ENCODE assay signal across 32 cellular contexts in genomic region chr1:36981771-36982622, GRCh38. TPM values are rescaled to one million over a fixed set of nuclear protein-coding genes. Genes with fewer than 3 reads are reported as not detected.
A peak's percentile ranks its signal among the peaks of the same experiment; 100 is the strongest.
DNase-seq lines count a peak whose midpoint lies in the region; ATAC-seq and TF ChIP-seq lines count a peak whose summit lies in the region.
"Had no signal": no experiment of that assay in that cellular context is flagged by ENCODE, and none has a peak within 500 bp of the region (broad histone marks: within the 10 kb centered on the region; RNA-seq: fewer than 3 reads in every experiment).

No MANE protein-coding gene starts in this region.

- no peak overlapping the region for H4K8ac ChIP-seq in neuronal stem cell (ENCODE audit: low read depth, low read length)

- no peak for TF ChIP-seq POLR2A in HCT116 (IDR thresholded peaks at IDR 0.05; ENCODE audit: borderline replicate concordance, extremely low read depth, insufficient read depth, insufficient read length)

- peak; percentile 20; the same call in 1 of the 2 replicates for ATAC-seq in HCT116
- ATAC-seq in effector memory CD8-positive, alpha-beta T cell (replicated peaks): no peak
- ATAC-seq: CD8-positive, alpha-beta T cell; natural killer cell had no signal

- BruUV-seq in HCT116 (replicated peaks; lab: Mats Ljungman, UMichigan): no TSS peak

- H3K36me3 ChIP-seq in HCT116 (ENCODE audit: control insufficient read depth in 1 of 2, insufficient read depth in 2 of 2, low read length in 2 of 2) (no peaks in the 10 kb centered on the region), neuronal stem cell (replicated peaks in 1 of 2; ENCODE audit: control insufficient read depth in 2 of 2, insufficient read depth in 2 of 2, low read length in 2 of 2) (no peaks in the 10 kb centered on the region)
- H3K36me3 ChIP-seq: right atrium auricular region had no signal

- H3K36me3 Mint-ChIP-seq in effector memory CD8-positive, alpha-beta T cell (ENCODE audit: insufficient read depth): no peaks in the 10 kb centered on the region
- H3K36me3 Mint-ChIP-seq: activated naive CD8-positive, alpha-beta T cell; CD8-positive, alpha-beta T cell; natural killer cell had no signal

- no peak overlapping the region for H3K4me3 Mint-ChIP-seq in effector memory CD8-positive, alpha-beta T cell
- H3K4me3 Mint-ChIP-seq: activated CD4-positive, alpha-beta memory T cell treated with anti-CD3 and anti-CD28 coated beads, Interleukin-2, amount 10 ng/mL, durations not matched to agents 7 days and 5 days; activated naive CD8-positive, alpha-beta T cell; CD8-positive, alpha-beta T cell; H9; natural killer cell had no signal

- H2BK15ac ChIP-seq in neuronal stem cell (ENCODE audit: low read length): peak overlapping the region; percentile 39

- H3K4me2 ChIP-seq in HCT116 (ENCODE audit: low read length) (no peak overlapping the region), neuronal stem cell (ENCODE audit: insufficient read depth, low read length, poor library complexity, severe bottlenecking) (no peak overlapping the region)
- H3K4me2 ChIP-seq: PC-9 had no signal

- H3K4me3 ChIP-seq in HCT116 (replicated peaks in 1 of 2; ENCODE audit: low read depth in 1 of 2, low read length in 2 of 2): no peak overlapping the region
- no peak overlapping the region for H3K4me3 ChIP-seq in neuronal stem cell (ENCODE audit: low read length in 2 of 2)
- H3K4me3 ChIP-seq: PC-9, right atrium auricular region had no signal

- H3K79me2 ChIP-seq in HCT116 (ENCODE audit: insufficient read depth, low read length): no peaks in the 10 kb centered on the region

- RAD21 ChIA-PET in HCT116 (lab: Charles Lee; ENCODE audit: low non-redundant PET in 1 of 2, low total read pairs in 2 of 2, uncharacterized antibody in 2 of 2, unreplicated experiment in 2 of 2): no interaction called here

- intact Hi-C loops in HCT116 (cut with micrococcal nuclease): no loop called here

- peaks cover 57 to 96% of the 10 kb centered on the region in 2 donors for H3K27me3 Mint-ChIP-seq in effector memory CD8-positive, alpha-beta T cell
- H3K27me3 Mint-ChIP-seq: activated CD4-positive, alpha-beta memory T cell treated with anti-CD3 and anti-CD28 coated beads, Interleukin-2, amount 10 ng/mL, durations not matched to agents 7 days and 5 days had no signal

- H2BK5ac ChIP-seq in neuronal stem cell (ENCODE audit: low read length): peak overlapping the region; percentile 76

- no peak for TF ChIP-seq RAD21 in HCT116 (IDR thresholded peaks at IDR 0.05; ENCODE audit: low read depth)

- H3K4me1 ChIP-seq in HCT116 (ENCODE audit: control insufficient read depth in 1 of 2, insufficient read depth in 2 of 2, low read length in 2 of 2) (no peaks in the 10 kb centered on the region), neuronal stem cell (ENCODE audit: control insufficient read depth in 2 of 2, insufficient read depth in 1 of 2, low read depth in 1 of 2, low read length in 2 of 2) (peaks cover 0 to 17% of the 10 kb centered on the region in 2 donors)
- H3K4me1 ChIP-seq: right atrium auricular region had no signal

- no peaks in the 10 kb centered on the region; a peak in 1 of 4 replicates for H3K9me3 ChIP-seq in HCT116 (ENCODE audit: control insufficient read depth in 1 of 2, insufficient read depth in 1 of 2, low read depth in 1 of 2, low read length in 2 of 2)
- peaks cover 0 to 2% of the 10 kb centered on the region in 2 donors for H3K9me3 ChIP-seq in neuronal stem cell (replicated peaks in 1 of 2; ENCODE audit: control insufficient read depth in 2 of 2, insufficient read depth in 1 of 2, low read depth in 1 of 2, low read length in 2 of 2)

- H3K4me1 Mint-ChIP-seq in effector memory CD8-positive, alpha-beta T cell (ENCODE audit: low read depth in 2 of 2): peaks cover 0 to 1% of the 10 kb centered on the region in 2 donors
- H3K4me1 Mint-ChIP-seq: activated CD4-positive, alpha-beta memory T cell treated with anti-CD3 and anti-CD28 coated beads, Interleukin-2, amount 10 ng/mL, durations not matched to agents 7 days and 5 days had no signal

- no peak for TF ChIP-seq CTCF in HCT116 (IDR thresholded peaks at IDR 0.05 in 2 of 3, conservative IDR thresholded peaks at IDR 0.05 in 1 of 3; ENCODE audit: borderline replicate concordance in 1 of 3, insufficient read depth in 1 of 3, low read depth in 2 of 3, low read length in 2 of 3)

- H3K9me2 ChIP-seq in HCT116 (ENCODE audit: insufficient read depth): no peaks in the 10 kb centered on the region

- H3K4ac ChIP-seq in neuronal stem cell (ENCODE audit: low read length): peak overlapping the region; percentile 40

- H3K14ac ChIP-seq in neuronal stem cell (ENCODE audit: low read length): peak overlapping the region; percentile 31

- H2AK5ac ChIP-seq in neuronal stem cell (ENCODE audit: low read depth, low read length): peak overlapping the region; percentile 64

- H2BK120ac ChIP-seq in neuronal stem cell (ENCODE audit: low read depth, low read length): peak overlapping the region; percentile 69

- H3K9me3 Mint-ChIP-seq in effector memory CD8-positive, alpha-beta T cell: peaks cover 0 to 3% of the 10 kb centered on the region in 2 donors
- H3K9me3 Mint-ChIP-seq: activated CD4-positive, alpha-beta memory T cell treated with anti-CD3 and anti-CD28 coated beads, Interleukin-2, amount 10 ng/mL, durations not matched to agents 7 days and 5 days; CD8-positive, alpha-beta T cell; natural killer cell had no signal

- H3K27ac ChIP-seq in HCT116 (ENCODE audit: low read depth, low read length): no peak overlapping the region
- H3K27ac ChIP-seq in neuronal stem cell (replicated peaks; ENCODE audit: low read length): no peak overlapping the region
- H3K27ac ChIP-seq: 22Rv1, PC-9, right atrium auricular region had no signal

- POLR2A ChIA-PET in HCT116 (lab: Charles Lee): no interaction called here

- H3K27me3 ChIP-seq in HCT116 (ENCODE audit: insufficient read depth, low read length): peaks cover 43% of the 10 kb centered on the region
- H3K27me3 ChIP-seq in neuronal stem cell (ENCODE audit: control insufficient read depth in 3 of 3, insufficient read depth in 3 of 3, low read depth in 1 of 3, low read length in 3 of 3): peaks cover 0 to 2% (median 0%) of the 10 kb centered on the region in 3 experiments
- H3K27me3 ChIP-seq: right atrium auricular region had no signal

- DNase-seq in DMS 273 (lab: John Stamatoyannopoulos, UW; ENCODE audit: unreplicated experiment) (peak; percentile 75), DMS 273 treated with DMSO at 0.1 percent for 48 hours (lab: John Stamatoyannopoulos, UW) (no peak), HCT116 (ENCODE audit: low read depth, low spot score) (no peak), NCI-H524 (lab: John Stamatoyannopoulos, UW) (peak; percentile 65 to 89), neuronal stem cell (ENCODE audit: low spot score) (no peak), NCI-H226 (no peak), ecto neural progenitor cell (ENCODE audit: low spot score) (no peak)
- DNase-seq in effector memory CD8-positive, alpha-beta T cell: no peak
- DNase-seq: activated CD4-positive, alpha-beta memory T cell treated with anti-CD3 and anti-CD28 coated beads, Interleukin-2, amount 10 ng/mL, durations not matched to agents 7 days and 5 days; activated CD4-positive, CD25-positive, alpha-beta regulatory T cell treated with anti-CD3 and anti-CD28 coated beads, Interleukin-2, amount 50 U/mL, for 72 hours; CD8-positive, alpha-beta T cell; central memory CD4-positive, alpha-beta T cell; dermis blood vessel endothelial cell; DMS79; H9; midbrain; natural killer cell; NCI-H1105 treated with DMSO at 0.1 percent for 48 hours; NCI-H2081; NCI-H774; PC-9; SHP77 treated with DMSO at 0.1 percent for 48 hours; stimulated activated CD4-positive, alpha-beta T cell treated with anti-CD3 and anti-CD28 coated beads, Interleukin-12 subunit alpha, Interleukin-12 subunit beta, amount 100 ng/mL, for 4 hours; stimulated activated CD4-positive, alpha-beta T cell treated with anti-CD3 and anti-CD28 coated beads, Interleukin-4, amount 100 ng/mL, for 4 hours; stimulated activated naive CD4-positive, alpha-beta T cell had no signal

- H3K27ac Mint-ChIP-seq in effector memory CD8-positive, alpha-beta T cell: no peak overlapping the region
- H3K27ac Mint-ChIP-seq: activated CD4-positive, alpha-beta memory T cell treated with anti-CD3 and anti-CD28 coated beads, Interleukin-2, amount 10 ng/mL, durations not matched to agents 7 days and 5 days; activated naive CD8-positive, alpha-beta T cell; activated T-helper 2 cell treated with anti-CD3 and anti-CD28 coated beads, Interferon-gamma antibody, Interleukin-2, Interleukin-4, amounts not matched to agents 10 μg/mL and 5 μg/mL and 100 μg/mL, durations not matched to agents 14 hours and 24 hours and 36 hours; CD8-positive, alpha-beta T cell; natural killer cell had no signal

- no peaks in the 10 kb centered on the region for H4K20me1 ChIP-seq in HCT116 (ENCODE audit: insufficient read depth)

- peak overlapping the region; percentile 57 for H4K91ac ChIP-seq in neuronal stem cell (ENCODE audit: low read depth, low read length, poor library complexity)

- peak overlapping the region; percentile 18 for H2BK12ac ChIP-seq in neuronal stem cell (ENCODE audit: low read length)

- peak overlapping the region; percentile 89 for H3K18ac ChIP-seq in neuronal stem cell (ENCODE audit: low read length)

- H3K9ac ChIP-seq in HCT116 (ENCODE audit: low read length): no peak overlapping the region
- peak overlapping the region; percentile 74 for H3K9ac ChIP-seq in neuronal stem cell (ENCODE audit: low read depth, low read length, poor library complexity)

- CTCF ChIA-PET in HCT116 (lab: Charles Lee): no interaction called here

- H3K79me1 ChIP-seq in neuronal stem cell (ENCODE audit: low read depth, low read length): no peaks in the 10 kb centered on the region

- peak overlapping the region; percentile 49 for H3K23ac ChIP-seq in neuronal stem cell (ENCODE audit: low read depth, low read length, poor library complexity)

- no CpG with 5 or more reads among the region's 18 CpGs for WGBS in neuronal stem cell (ENCODE audit: extremely low coverage in 2 of 2, insufficient read length in 2 of 2, insufficient replicate concordance in 1 of 2), 2 donors

- H2AFZ ChIP-seq in HCT116 (ENCODE audit: low read depth, low read length, poor library complexity, severe bottlenecking): no peak overlapping the region
- H2AFZ ChIP-seq in neuronal stem cell (ENCODE audit: low read length): no peak overlapping the region
- H2AFZ ChIP-seq: PC-9 had no signal

TF ChIP-seq in HCT116, 20 proteins besides CTCF, POLR2A, EP300 and RAD21:
- no peak for TF ChIP-seq SP1 (IDR thresholded peaks at IDR 0.05; ENCODE audit: low read depth)
- TF ChIP-seq JUND (IDR thresholded peaks at IDR 0.05): no peak
- TF ChIP-seq YY1 (IDR thresholded peaks at IDR 0.05; ENCODE audit: extremely low read depth, insufficient replicate concordance, low read depth, low read length): no peak
TF ChIP-seq in HCT116: peak in this region for 0.

RNA-seq across cellular contexts. Expression of gene GRIK3, which starts 52.3 kb away (rescaled TPM):
- not detected for total RNA-seq in HCT116 (2021; ENCODE audit: unreplicated experiment)
- polyA plus RNA-seq in HCT116 (2012): not detected in 2 replicates
- 1.2 TPM for polyA plus RNA-seq in neuronal stem cell (2013, experiment 1 of 2)
- 1.1 TPM for polyA plus RNA-seq in neuronal stem cell (2013, experiment 2 of 2)
- total RNA-seq: activated CD4-positive, alpha-beta memory T cell treated with anti-CD3 and anti-CD28 coated beads, Interleukin-2, amount 10 ng/mL, durations not matched to agents 7 days and 5 days; activated T-helper 2 cell treated with anti-CD3 and anti-CD28 coated beads, Interferon-gamma antibody, Interleukin-2, Interleukin-4, amounts not matched to agents 10 μg/mL and 5 μg/mL and 100 μg/mL, durations not matched to agents 14 hours and 24 hours and 36 hours; CD8-positive, alpha-beta T cell; dermis blood vessel endothelial cell; endothelial cell of umbilical vein; natural killer cell; osteocyte; PC-9 had no signal
- polyA plus RNA-seq: endothelial cell of umbilical vein, keratinocyte had no signal

Comparison
In these comparisons a context has a peak if more than half of its experiments do, and no peak if none do; other contexts are left out.
1. DNase-seq: peak in DMS 273 (single experiment) and NCI-H524 (2 of 2); none in DMS 273 treated with DMSO at 0.1 percent for 48 hours (single experiment), HCT116 (single experiment), neuronal stem cell (single experiment), NCI-H226 (single experiment), ecto neural progenitor cell (single experiment) and effector memory CD8-positive, alpha-beta T cell (0 of 3).